In genomic region chr3:188348445-188349244, GRCh38 we compare ENCODE assay signal across 9 cellular contexts.
DNase-seq lines count a peak whose midpoint lies in the region; ATAC-seq and TF ChIP-seq lines count a peak whose summit lies in the region.
"Had no signal": no experiment of that assay in that cellular context is flagged by ENCODE, and none has a peak within 500 bp of the region (broad histone marks: within the 10 kb centered on the region; RNA-seq: fewer than 3 reads in every experiment).

No MANE protein-coding gene starts in this region.

- H3K36me3 Mint-ChIP-seq in activated naive CD4-positive, alpha-beta T cell treated with anti-CD3 and anti-CD28 coated beads, Interleukin-2, amount 50 U/mL, for 72 hours, result peaks cover 6 to 10% of the 10 kb centered on the region in 2 donors

- H3K27ac Mint-ChIP-seq in activated naive CD4-positive, alpha-beta T cell treated with anti-CD3 and anti-CD28 coated beads, Interleukin-2, amount 50 U/mL, for 72 hours, result no peak overlapping the region
- H3K27ac Mint-ChIP-seq: CD4-positive, CD25-positive, alpha-beta regulatory T cell had no signal

- H3K9me3 ChIP-seq in right lobe of liver (no peaks in the 10 kb centered on the region), aorta (ENCODE audit: control insufficient read depth, low read length) (no peaks in the 10 kb centered on the region)

- no peak overlapping the region for H3K4me3 ChIP-seq in right lobe of liver
- no peak overlapping the region for H3K4me3 ChIP-seq in aorta (ENCODE audit: low read length in 2 of 2)

- intact Hi-C loops in right lobe of liver (cut with DNase I), result no loop called here
- intact Hi-C loops in aorta (cut with DNase I), result no loop called here

- ATAC-seq in right lobe of liver, result peak; percentile 56 to 71 (median 64)
- ATAC-seq in aorta (ENCODE audit: low FRiP score), result peak; percentile 89
- ATAC-seq in activated naive CD4-positive, alpha-beta T cell treated with anti-CD3 and anti-CD28 coated beads, Interleukin-2, amount 50 U/mL, for 72 hours, result no peak

- DNase-seq in NOMO-1 (lab: John Stamatoyannopoulos, UW; ENCODE audit: unreplicated experiment in 2 of 2), result peak; percentile 15 to 41
- DNase-seq in NOMO-1 treated with dmso at 0.1 percent for 144 hours (lab: John Stamatoyannopoulos, UW; ENCODE audit: unreplicated experiment), result no peak
- peak; percentile 20 for DNase-seq in cerebellum (ENCODE audit: low spot score)
- DNase-seq in right lobe of liver, result peak in 2 of 3 donors; percentile 41 to 56
- DNase-seq in aorta, result peak; percentile 77 to 88
- no peak for DNase-seq in DMS53 (lab: John Stamatoyannopoulos, UW)
- DNase-seq in activated naive CD4-positive, alpha-beta T cell treated with anti-CD3 and anti-CD28 coated beads, Interleukin-2, amount 50 U/mL, for 72 hours (ENCODE audit: low spot score in 2 of 2), result no peak
- DNase-seq in NCI-H187 treated with DMSO at 0.1 percent for 48 hours (lab: John Stamatoyannopoulos, UW), result no peak
- DNase-seq: CD4-positive, CD25-positive, alpha-beta regulatory T cell had no signal

- peak overlapping the region in 2 of 3 donors; percentile 9 for H3K27ac ChIP-seq in right lobe of liver
- peak overlapping the region; percentile 69 to 73 for H3K27ac ChIP-seq in aorta (ENCODE audit: low read depth in 1 of 2, low read length in 2 of 2)

- WGBS in right lobe of liver (ENCODE audit: insufficient coverage, low coverage, low lambda C conversion rate, missing lambda C conversion rate), result 34% methylated on average over 4 of the region's 7 CpGs
- WGBS in aorta, 2 donors, result 12% methylated on average over 7 of the region's 7 CpGs

- no peak for TF ChIP-seq POLR2A in right lobe of liver (IDR thresholded peaks at IDR 0.05)

- H3K9me3 Mint-ChIP-seq in activated naive CD4-positive, alpha-beta T cell treated with anti-CD3 and anti-CD28 coated beads, Interleukin-2, amount 50 U/mL, for 72 hours, result no peaks in the 10 kb centered on the region
- H3K9me3 Mint-ChIP-seq: CD4-positive, CD25-positive, alpha-beta regulatory T cell had no signal

- no peak for TF ChIP-seq CTCF in right lobe of liver (IDR thresholded peaks at IDR 0.05)

- no peaks in the 10 kb centered on the region for H3K27me3 ChIP-seq in right lobe of liver
- H3K27me3 ChIP-seq in aorta (ENCODE audit: control insufficient read depth in 1 of 2, insufficient read depth in 2 of 2, low read length in 1 of 2), result no peaks in the 10 kb centered on the region

- no peaks in the 10 kb centered on the region for H3K36me3 ChIP-seq in right lobe of liver
- H3K36me3 ChIP-seq in aorta (ENCODE audit: control insufficient read depth in 1 of 2, insufficient read depth in 2 of 2, low read length in 1 of 2), result peaks cover 0 to 3% of the 10 kb centered on the region in 2 donors

- H3K4me1 ChIP-seq in right lobe of liver (peaks cover 0 to 28% (median 11%) of the 10 kb centered on the region in 4 donors), aorta (ENCODE audit: control insufficient read depth in 1 of 2, insufficient read depth in 2 of 2, low read length in 2 of 2) (peaks cover 10 to 24% of the 10 kb centered on the region in 2 donors)

Comparison
In these comparisons a context has a peak if more than half of its experiments do, and no peak if none do; other contexts are left out.
1. DNase-seq: peak in NOMO-1 (2 of 2), cerebellum (single experiment), right lobe of liver (2 of 3) and aorta (2 of 2); none in NOMO-1 treated with dmso at 0.1 percent for 144 hours (single experiment), DMS53 (single experiment), activated naive CD4-positive, alpha-beta T cell treated with anti-CD3 and anti-CD28 coated beads, Interleukin-2, amount 50 U/mL, for 72 hours (0 of 2) and NCI-H187 treated with DMSO at 0.1 percent for 48 hours (single experiment).
2. ATAC-seq: peak in right lobe of liver (4 of 4) and aorta (single experiment); none in activated naive CD4-positive, alpha-beta T cell treated with anti-CD3 and anti-CD28 coated beads, Interleukin-2, amount 50 U/mL, for 72 hours (0 of 2).